In genomic region chr11:47488111-47488510, GRCh38 we compare ENCODE assay signal across 1 cellular context.
TF ChIP-seq lines count a peak whose summit lies in the region.

No MANE protein-coding gene starts in this region.

TF ChIP-seq in GM23338, 12 proteins besides CTCF, POLR2A, EP300 and RAD21 (continued from another document):
- TF ChIP-seq ZNF462 (CRISPR knock-in tag; IDR thresholded peaks at IDR 0.05) (no peak), JUNB (IDR thresholded peaks at IDR 0.05; ENCODE audit: unreplicated experiment) (no peak)
